8 cellular contexts compared by ENCODE assay signal in the genomic region with DNA sequence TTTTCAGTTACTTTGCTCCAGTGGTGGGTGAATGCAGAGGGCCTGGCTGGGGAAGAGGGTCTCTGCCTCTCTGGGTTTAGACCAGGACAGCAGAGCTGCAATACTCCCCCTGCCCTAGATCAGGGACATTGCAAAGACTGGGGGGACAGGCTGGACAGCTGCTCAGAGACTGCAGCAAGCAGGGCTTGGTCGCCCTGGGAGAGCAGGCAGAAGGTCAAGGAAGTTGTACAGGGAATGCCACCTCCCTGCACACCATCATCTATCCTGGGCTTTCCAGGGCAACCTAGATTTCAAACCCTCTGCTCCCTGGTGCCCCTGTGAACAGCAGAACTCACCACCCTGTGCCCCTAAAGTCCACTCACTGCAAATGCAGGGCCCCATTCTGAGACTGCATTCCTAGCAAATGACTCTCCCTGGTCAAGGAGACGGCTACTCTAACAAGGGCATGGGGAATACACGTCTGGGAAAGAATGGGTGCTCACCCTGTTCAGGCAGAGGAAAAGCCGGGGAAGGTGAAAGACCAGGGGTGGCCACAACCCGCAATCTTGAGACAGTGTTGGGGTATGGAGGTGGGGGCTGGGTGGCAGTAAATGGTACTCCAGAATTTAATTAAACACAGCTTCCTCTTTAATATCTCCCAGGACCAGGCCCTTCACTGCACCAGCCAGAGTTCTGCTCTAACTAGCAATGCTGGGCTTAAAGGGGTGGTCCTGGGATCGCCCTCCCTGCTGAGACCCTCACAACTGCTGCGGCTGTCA. TPM values are rescaled to one million over a fixed set of nuclear protein-coding genes. Genes with fewer than 3 reads are reported as not detected.
DNase-seq lines count a peak whose midpoint lies in the region; ATAC-seq and TF ChIP-seq lines count a peak whose summit lies in the region.

No MANE protein-coding gene starts in this region.

- no peak for TF ChIP-seq CTCF in fibroblast of mammary gland (conservative IDR thresholded peaks at IDR 0.05; ENCODE audit: control insufficient read depth, insufficient read depth, low read depth, low read length)
- no peak for TF ChIP-seq CTCF in prostate gland (IDR thresholded peaks at IDR 0.05)

- H3K4me1 Mint-ChIP-seq in stimulated activated naive CD8-positive, alpha-beta T cell treated with anti-CD3 and anti-CD28 coated beads, Interleukin-15, amount 100 ng/mL, for 72 hours = peaks cover 40% of the 10 kb centered on the region

- POLR2A ChIA-PET in HEK293T (lab: Yijun Ruan, JAX) = no interaction called here

- no peak for TF ChIP-seq POLR2A in prostate gland (IDR thresholded peaks at IDR 0.05)

- H3K4me1 ChIP-seq in SJCRH30 (peaks cover 40% of the 10 kb centered on the region), prostate gland (replicated peaks) (no peaks in the 10 kb centered on the region)

- ATAC-seq in GM19452 (IDR thresholded peaks at IDR 0.05; ENCODE audit: unreplicated experiment) (no peak), HG03135 (IDR thresholded peaks at IDR 0.05; ENCODE audit: unreplicated experiment) (no peak)
- no peak for ATAC-seq in stimulated activated naive CD8-positive, alpha-beta T cell treated with anti-CD3 and anti-CD28 coated beads, Interleukin-15, amount 100 ng/mL, for 72 hours

- peak overlapping the region in 1 of 2 donors; percentile 31 for H3K4me3 Mint-ChIP-seq in stimulated activated naive CD8-positive, alpha-beta T cell treated with anti-CD3 and anti-CD28 coated beads, Interleukin-15, amount 100 ng/mL, for 72 hours

- DNase-seq in ELF-1 (ENCODE audit: low read depth, low spot score) = peak; percentile 51
- peak; percentile 38 to 50 for DNase-seq in SJCRH30
- peak; percentile 55 for DNase-seq in fibroblast of mammary gland (ENCODE audit: low read depth)
- no peak for DNase-seq in prostate gland (ENCODE audit: low spot score)
- DNase-seq in stimulated activated naive CD8-positive, alpha-beta T cell treated with anti-CD3 and anti-CD28 coated beads, Interleukin-15, amount 100 ng/mL, for 72 hours = no peak
- DNase-seq in HEK293T (ENCODE audit: extremely low spot score) = no peak

- H3K27ac Mint-ChIP-seq in stimulated activated naive CD8-positive, alpha-beta T cell treated with anti-CD3 and anti-CD28 coated beads, Interleukin-15, amount 100 ng/mL, for 72 hours = no peak overlapping the region

- H3K9me3 ChIP-seq in SJCRH30 (replicated peaks) (no peaks in the 10 kb centered on the region), prostate gland (no peaks in the 10 kb centered on the region)

- H3K27me3 ChIP-seq in SJCRH30 (no peaks in the 10 kb centered on the region), prostate gland (replicated peaks; ENCODE audit: insufficient read depth) (no peaks in the 10 kb centered on the region)

- 43% methylated on average over 7 of the region's 7 CpGs for WGBS in prostate gland

- CTCF ChIA-PET in HEK293T (lab: Yijun Ruan, JAX) = no interaction called here

- no peaks in the 10 kb centered on the region for H3K9me3 Mint-ChIP-seq in stimulated activated naive CD8-positive, alpha-beta T cell treated with anti-CD3 and anti-CD28 coated beads, Interleukin-15, amount 100 ng/mL, for 72 hours

- peaks cover 49% of the 10 kb centered on the region for H3K27me3 Mint-ChIP-seq in stimulated activated naive CD8-positive, alpha-beta T cell treated with anti-CD3 and anti-CD28 coated beads, Interleukin-15, amount 100 ng/mL, for 72 hours

- H3K27ac ChIP-seq in SJCRH30 (peak overlapping the region; percentile 16), prostate gland (peak overlapping the region; percentile 75 to 77)

- H3K36me3 ChIP-seq in SJCRH30 (no peaks in the 10 kb centered on the region), prostate gland (no peaks in the 10 kb centered on the region)

- H3K4me3 ChIP-seq in SJCRH30 = peak overlapping the region; percentile 77
- peak overlapping the region; percentile 67 for H3K4me3 ChIP-seq in fibroblast of mammary gland (ENCODE audit: control insufficient read depth, low read depth, low read length)
- H3K4me3 ChIP-seq in prostate gland = peak overlapping the region; percentile 43 to 47

- intact Hi-C loops in prostate gland (cut with DNase I) = loop anchor here (5.0 kb wide), 2 partner anchors 44 to 61 kb away; no protein-coding TSS in a partner anchor

TF ChIP-seq in HEK293T, 16 proteins besides CTCF, POLR2A, EP300 and RAD21:
- TF ChIP-seq FOXM1 (IDR thresholded peaks at IDR 0.05; ENCODE audit: borderline replicate concordance) (no peak), SUZ12 (IDR thresholded peaks at IDR 0.05) (no peak), CTBP1 (IDR thresholded peaks at IDR 0.05; ENCODE audit: borderline replicate concordance) (no peak), L3MBTL2 (conservative IDR thresholded peaks at IDR 0.05) (no peak), FOXK2 (IDR thresholded peaks at IDR 0.05) (no peak), ELF4 (IDR thresholded peaks at IDR 0.05) (no peak), BHLHE40 (IDR thresholded peaks at IDR 0.05; ENCODE audit: borderline replicate concordance) (no peak), LEF1 (IDR thresholded peaks at IDR 0.05; ENCODE audit: borderline replicate concordance) (no peak), HDGF (IDR thresholded peaks at IDR 0.05; ENCODE audit: borderline replicate concordance) (no peak), FOXA1 (IDR thresholded peaks at IDR 0.05) (no peak), ARNT (IDR thresholded peaks at IDR 0.05) (no peak), ZNF384 (IDR thresholded peaks at IDR 0.05) (no peak), SP1 (IDR thresholded peaks at IDR 0.05) (no peak)
- TF ChIP-seq, protein P1, sequence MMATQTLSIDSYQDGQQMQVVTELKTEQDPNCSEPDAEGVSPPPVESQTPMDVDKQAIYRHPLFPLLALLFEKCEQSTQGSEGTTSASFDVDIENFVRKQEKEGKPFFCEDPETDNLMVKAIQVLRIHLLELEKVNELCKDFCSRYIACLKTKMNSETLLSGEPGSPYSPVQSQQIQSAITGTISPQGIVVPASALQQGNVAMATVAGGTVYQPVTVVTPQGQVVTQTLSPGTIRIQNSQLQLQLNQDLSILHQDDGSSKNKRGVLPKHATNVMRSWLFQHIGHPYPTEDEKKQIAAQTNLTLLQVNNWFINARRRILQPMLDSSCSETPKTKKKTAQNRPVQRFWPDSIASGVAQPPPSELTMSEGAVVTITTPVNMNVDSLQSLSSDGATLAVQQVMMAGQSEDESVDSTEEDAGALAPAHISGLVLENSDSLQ (IDR thresholded peaks at IDR 0.05) = no peak

RNA-seq across cellular contexts. Expression of a gene that starts 1.0 kb away (rescaled TPM):
- 11.4 and 11.8 TPM in 2 replicates for total RNA-seq in SJCRH30 (2014; rRNA removed; shearing (Covaris generic))
- total RNA-seq in prostate gland = 10 to 100 TPM; 16.3 to 79.5 TPM

Comparison
In these comparisons a context has a peak if more than half of its experiments do, and no peak if none do; other contexts are left out.
1. DNase-seq: peak in ELF-1 (single experiment), SJCRH30 (2 of 2) and fibroblast of mammary gland (single experiment); none in prostate gland (single experiment), stimulated activated naive CD8-positive, alpha-beta T cell treated with anti-CD3 and anti-CD28 coated beads, Interleukin-15, amount 100 ng/mL, for 72 hours (0 of 2) and HEK293T (single experiment).
2. Peak in every context shown above with its lines, with median percentiles within 50 percentile points of each other: H3K4me3 ChIP-seq.